In the genomic region with DNA sequence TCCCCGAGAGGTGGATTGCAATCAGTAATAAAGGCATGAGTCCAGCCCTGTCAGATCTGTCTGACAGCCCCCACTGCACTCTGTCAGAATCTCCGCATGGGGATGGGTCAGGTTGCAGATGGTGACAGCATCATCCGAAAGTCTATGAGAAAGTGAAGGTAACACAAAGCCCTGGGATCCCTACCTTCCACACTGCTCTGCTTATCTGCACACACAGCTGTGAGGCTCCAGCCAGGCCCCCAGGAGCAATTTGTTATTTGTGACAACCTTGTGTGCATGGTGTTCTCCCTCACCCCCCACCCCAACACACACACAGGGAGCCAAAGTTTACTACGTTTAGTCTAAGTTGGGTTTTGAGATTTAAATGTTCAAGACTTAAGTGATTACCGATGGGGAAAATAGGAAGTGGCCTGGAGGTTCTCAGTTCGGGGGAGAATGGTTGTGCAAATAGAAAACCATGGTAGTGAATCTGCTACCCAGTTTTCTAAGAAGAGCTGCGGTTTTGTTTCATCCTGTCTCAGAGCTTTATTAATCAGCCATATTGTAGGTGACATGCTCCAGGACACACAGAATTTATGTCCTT, we compare ENCODE assay signal across 8 cellular contexts.
DNase-seq lines count a peak whose midpoint lies in the region; ATAC-seq and TF ChIP-seq lines count a peak whose summit lies in the region.

No MANE protein-coding gene starts in this region.

- peak; percentile 57 for DNase-seq in activated CD8-positive, alpha-beta memory T cell treated with anti-CD3 and anti-CD28 coated beads, Interleukin-2, amount 50 U/mL, for 48 hours
- no peak for DNase-seq in activated CD8-positive, alpha-beta memory T cell treated with anti-CD3 and anti-CD28 coated beads for 24 hours
- no peak for DNase-seq in foreskin melanocyte
- DNase-seq in Calu3: no peak
- DNase-seq in stimulated activated CD4-positive, alpha-beta T cell treated with anti-CD3 and anti-CD28 coated beads, Interleukin-1b, Interleukin-23, amount 100 ng/mL, for 48 hours: no peak

- no peaks in the 10 kb centered on the region for H3K36me3 Mint-ChIP-seq in stimulated activated memory B cell treated with anti-CD40 and anti-IgM and Interleukin-4, amounts not matched to agents 10 μg/mL and 1 μg/mL and 100 μg/mL, for 72 hours
- no peaks in the 10 kb centered on the region for H3K36me3 Mint-ChIP-seq in Calu3 (ENCODE audit: insufficient read depth, unreplicated experiment)

- TF ChIP-seq CTCF in Calu3 (IDR thresholded peaks at IDR 0.05; ENCODE audit: unreplicated experiment): no peak

- peaks cover 20% of the 10 kb centered on the region for H3K4me1 Mint-ChIP-seq in stimulated activated memory B cell treated with anti-CD40 and anti-IgM and Interleukin-4, amounts not matched to agents 10 μg/mL and 1 μg/mL and 100 μg/mL, for 72 hours
- H3K4me1 Mint-ChIP-seq in Calu3 (ENCODE audit: low read depth, unreplicated experiment): no peaks in the 10 kb centered on the region

- intact Hi-C loops in Calu3 (cut with micrococcal nuclease; ENCODE audit: unreplicated experiment): loop anchor here (1.0 to 5.0 kb wide), 3 partner anchors 81 to 439 kb away; no protein-coding TSS in a partner anchor

- ATAC-seq in HG02885 (IDR thresholded peaks at IDR 0.05; ENCODE audit: poor library complexity, unreplicated experiment) (peak; percentile 67), SK-N-SH treated with all-trans-retinoic acid at 6 μM for 48 hours (peak; percentile 54; the same call in 2 of the 3 replicates)
- peak; percentile 86 for ATAC-seq in stimulated activated memory B cell treated with anti-CD40 and anti-IgM and Interleukin-4, amounts not matched to agents 10 μg/mL and 1 μg/mL and 100 μg/mL, for 72 hours

- BruUV-seq in Calu3 (replicated peaks; lab: Mats Ljungman, UMichigan): no TSS peak

- H3K9me3 Mint-ChIP-seq in stimulated activated memory B cell treated with anti-CD40 and anti-IgM and Interleukin-4, amounts not matched to agents 10 μg/mL and 1 μg/mL and 100 μg/mL, for 72 hours: no peaks in the 10 kb centered on the region
- H3K9me3 Mint-ChIP-seq in Calu3 (ENCODE audit: low read depth, unreplicated experiment): no peaks in the 10 kb centered on the region

- CTCF ChIA-PET in Calu3 (lab: Charles Lee): interaction anchor here (0.7 to 2.2 kb wide), 13 partner anchors 10 to 459 kb away, joined by 3 to 24 read pairs (median 5); a partner anchor contains a TSS

- H3K27ac Mint-ChIP-seq in stimulated activated memory B cell treated with anti-CD40 and anti-IgM and Interleukin-4, amounts not matched to agents 10 μg/mL and 1 μg/mL and 100 μg/mL, for 72 hours: peak overlapping the region; percentile 31
- H3K27ac Mint-ChIP-seq in Calu3 (ENCODE audit: unreplicated experiment): no peak overlapping the region

- H3K4me3 Mint-ChIP-seq in stimulated activated memory B cell treated with anti-CD40 and anti-IgM and Interleukin-4, amounts not matched to agents 10 μg/mL and 1 μg/mL and 100 μg/mL, for 72 hours: peak overlapping the region; percentile 25
- H3K4me3 Mint-ChIP-seq in Calu3 (ENCODE audit: low read depth, unreplicated experiment): no peak overlapping the region

- H3K27me3 Mint-ChIP-seq in stimulated activated memory B cell treated with anti-CD40 and anti-IgM and Interleukin-4, amounts not matched to agents 10 μg/mL and 1 μg/mL and 100 μg/mL, for 72 hours: peaks cover 9% of the 10 kb centered on the region
- H3K27me3 Mint-ChIP-seq in Calu3 (ENCODE audit: unreplicated experiment): no peaks in the 10 kb centered on the region

TF ChIP-seq in SK-N-SH treated with all-trans-retinoic acid at 6 μM for 48 hours, 23 proteins besides CTCF, POLR2A, EP300 and RAD21:
- TF ChIP-seq ISL1 (CRISPR knock-in tag; IDR thresholded peaks at IDR 0.05): no peak
- peak; percentile 16; the same call in 1 of the 2 replicates for TF ChIP-seq TCF4 (CRISPR knock-in tag; IDR thresholded peaks at IDR 0.05; ENCODE audit: borderline replicate concordance)
